In the genomic region with DNA sequence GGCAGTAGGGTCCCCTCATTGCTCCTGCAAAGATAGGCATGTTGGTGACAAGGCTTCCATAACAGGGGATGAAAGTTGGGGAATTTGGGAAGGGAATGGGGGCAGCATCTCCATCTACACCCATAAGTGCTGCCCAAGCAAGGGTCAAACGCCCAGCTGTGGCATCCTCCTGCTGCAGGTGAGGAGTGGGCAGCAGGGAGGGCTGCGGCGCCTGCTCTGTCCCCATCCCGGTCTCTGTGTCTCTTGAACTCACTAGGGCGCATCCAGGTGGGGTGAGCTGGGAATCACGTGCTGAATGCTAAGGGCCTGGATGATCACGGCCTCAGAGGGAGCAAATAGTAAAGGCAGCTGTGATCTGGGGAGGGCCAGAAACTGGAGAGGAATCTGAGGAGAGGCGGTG, we compare ENCODE assay signal across 24 cellular contexts. TPM values are rescaled to one million over a fixed set of nuclear protein-coding genes. Genes with fewer than 3 reads are reported as not detected.
DNase-seq lines count a peak whose midpoint lies in the region; ATAC-seq and TF ChIP-seq lines count a peak whose summit lies in the region.
"Had no signal": no experiment of that assay in that cellular context is flagged by ENCODE, and none has a peak within 500 bp of the region (broad histone marks: within the 10 kb centered on the region; RNA-seq: fewer than 3 reads in every experiment).

No MANE protein-coding gene starts in this region.

- H3K27me3 ChIP-seq in esophagus muscularis mucosa (no peaks in the 10 kb centered on the region), lung (ENCODE audit: control insufficient read depth, insufficient read depth) (no peaks in the 10 kb centered on the region), ovary (no peaks in the 10 kb centered on the region)
- H3K27me3 ChIP-seq: BLaER1 had no signal

- H3K36me3 ChIP-seq in esophagus muscularis mucosa (peaks cover 44 to 70% (median 65%) of the 10 kb centered on the region in 4 donors), lung (ENCODE audit: control insufficient read depth in 2 of 2, insufficient read depth in 2 of 2, low read length in 2 of 2) (peaks cover 5 to 48% of the 10 kb centered on the region in 2 donors), ovary (no peaks in the 10 kb centered on the region)
- H3K36me3 ChIP-seq: BE2C had no signal

- no peaks in the 10 kb centered on the region for H3K9me3 ChIP-seq in esophagus muscularis mucosa
- no peaks in the 10 kb centered on the region for H3K9me3 ChIP-seq in lung (ENCODE audit: control insufficient read depth in 2 of 2, insufficient read depth in 1 of 2, low read length in 1 of 2)
- H3K9me3 ChIP-seq in ovary, result no peaks in the 10 kb centered on the region
- H3K9me3 ChIP-seq: BE2C had no signal

- peak; percentile 43 for DNase-seq in activated CD4-positive, alpha-beta T cell treated with anti-CD3 and anti-CD28 coated beads, Interleukin-2, amount 10 ng/mL, durations not matched to agents 24 days and 14 days
- no peak for DNase-seq in activated CD4-positive, alpha-beta T cell treated with anti-CD3 and anti-CD28 coated beads for 48 hours
- peak; percentile 45 for DNase-seq in esophagus muscularis mucosa (ENCODE audit: extremely low spot score)
- peak; percentile 19 for DNase-seq in lung (ENCODE audit: low spot score)
- DNase-seq in ovary, result no peak
- DNase-seq in NCI-H2081 treated with DMSO at 0.1 percent for 48 hours (lab: John Stamatoyannopoulos, UW), result no peak
- DNase-seq: 8988T; ACHN; BE2C; C1 segment of cervical spinal cord; CD4-positive, alpha-beta memory T cell; CD4-positive, CD25-positive, alpha-beta regulatory T cell; CD8-positive, alpha-beta memory T cell; COR-L47; DMS 273 treated with DMSO at 0.1 percent for 48 hours; DMS153; DMS53; DMS79; DND-41; EL; GDM1 had no signal

- H3K9me3 Mint-ChIP-seq in activated CD4-positive, alpha-beta T cell treated with anti-CD3 and anti-CD28 coated beads, Interleukin-2, amount 10 ng/mL, durations not matched to agents 24 days and 14 days, result no peaks in the 10 kb centered on the region

- H3K4me3 Mint-ChIP-seq in activated CD4-positive, alpha-beta T cell treated with anti-CD3 and anti-CD28 coated beads, Interleukin-2, amount 10 ng/mL, durations not matched to agents 24 days and 14 days, result no peak overlapping the region
- H3K4me3 Mint-ChIP-seq: CD14-positive monocyte; CD4-positive, alpha-beta memory T cell; CD4-positive, CD25-positive, alpha-beta regulatory T cell; CD8-positive, alpha-beta memory T cell had no signal

- WGBS in esophagus muscularis mucosa, result 90% methylated on average over 8 of the region's 8 CpGs
- WGBS in lung, 2 donors, result 92 to 93% methylated on average over 8 of the region's 8 CpGs
- 87 to 90% (median 90%) methylated on average over 8 of the region's 8 CpGs for WGBS in ovary, 3 donors

- no peak for ATAC-seq in lung (ENCODE audit: insufficient read depth, low FRiP score)
- ATAC-seq: GM12878 had no signal

- H3K27me3 Mint-ChIP-seq in activated CD4-positive, alpha-beta T cell treated with anti-CD3 and anti-CD28 coated beads, Interleukin-2, amount 10 ng/mL, durations not matched to agents 24 days and 14 days, result no peaks in the 10 kb centered on the region
- H3K27me3 Mint-ChIP-seq: CD4-positive, alpha-beta memory T cell; CD4-positive, CD25-positive, alpha-beta regulatory T cell; CD8-positive, alpha-beta memory T cell had no signal

- no peak for TF ChIP-seq EP300 in esophagus muscularis mucosa (IDR thresholded peaks at IDR 0.05)
- TF ChIP-seq EP300 in ovary (IDR thresholded peaks at IDR 0.05), result no peak

- intact Hi-C loops in activated CD4-positive, alpha-beta T cell treated with anti-CD3 and anti-CD28 coated beads, Interleukin-2, amount 10 ng/mL, durations not matched to agents 24 days and 14 days (cut with micrococcal nuclease), result no loop called here
- intact Hi-C loops in esophagus muscularis mucosa (cut with DNase I), result no loop called here
- intact Hi-C loops in ovary (cut with DNase I), result no loop called here

- TF ChIP-seq POLR2A in esophagus muscularis mucosa (IDR thresholded peaks at IDR 0.05; ENCODE audit: low read depth), result no peak
- TF ChIP-seq POLR2A in ovary (IDR thresholded peaks at IDR 0.05), result no peak

- no peak for TF ChIP-seq CTCF in esophagus muscularis mucosa (IDR thresholded peaks at IDR 0.05)
- TF ChIP-seq CTCF in lung (IDR thresholded peaks at IDR 0.05; ENCODE audit: control extremely low read depth, extremely low read depth), result no peak
- no peak for TF ChIP-seq CTCF in ovary (IDR thresholded peaks at IDR 0.05)

- H3K4me3 ChIP-seq in esophagus muscularis mucosa, result no peak overlapping the region
- H3K4me3 ChIP-seq in lung, result no peak overlapping the region
- H3K4me3 ChIP-seq in ovary, result no peak overlapping the region
- H3K4me3 ChIP-seq: BLaER1, GM12878 had no signal

- no peak overlapping the region for H3K27ac Mint-ChIP-seq in activated CD4-positive, alpha-beta T cell treated with anti-CD3 and anti-CD28 coated beads, Interleukin-2, amount 10 ng/mL, durations not matched to agents 24 days and 14 days

- H3K36me3 Mint-ChIP-seq in activated CD4-positive, alpha-beta T cell treated with anti-CD3 and anti-CD28 coated beads, Interleukin-2, amount 10 ng/mL, durations not matched to agents 24 days and 14 days (ENCODE audit: low read depth), result peaks cover 43% of the 10 kb centered on the region

- H3K27ac ChIP-seq in esophagus muscularis mucosa (replicated peaks in 1 of 4), result no peak overlapping the region
- H3K27ac ChIP-seq in lung (ENCODE audit: low read depth in 1 of 2, low read length in 1 of 2), result no peak overlapping the region
- H3K27ac ChIP-seq in ovary, result no peak overlapping the region
- H3K27ac ChIP-seq: BLaER1 had no signal

- peaks cover 12 to 42% (median 40%) of the 10 kb centered on the region in 4 donors for H3K4me1 ChIP-seq in esophagus muscularis mucosa
- H3K4me1 ChIP-seq in lung (ENCODE audit: control insufficient read depth in 2 of 2, insufficient read depth in 2 of 2, low read length in 2 of 2), result peaks cover 0 to 5% of the 10 kb centered on the region in 2 donors
- H3K4me1 ChIP-seq in ovary (ENCODE audit: insufficient read depth), result no peaks in the 10 kb centered on the region
- H3K4me1 ChIP-seq: BE2C had no signal

- H3K4me1 Mint-ChIP-seq in activated CD4-positive, alpha-beta T cell treated with anti-CD3 and anti-CD28 coated beads, Interleukin-2, amount 10 ng/mL, durations not matched to agents 24 days and 14 days, result peaks cover 11% of the 10 kb centered on the region

RNA-seq across cellular contexts. Expression of a gene that starts 9.1 kb away (rescaled TPM):
- total RNA-seq in activated CD4-positive, alpha-beta T cell treated with anti-CD3 and anti-CD28 coated beads, Interleukin-2, amount 10 ng/mL, durations not matched to agents 24 days and 14 days, result 6.5 and 7.3 TPM in 2 replicates
- total RNA-seq in esophagus muscularis mucosa (10 to 100 TPM; 18.9 to 35.4 (median 22.3) TPM), lung (10 to 100 TPM; 16.5 to 48.2 TPM), ovary (10 to 100 TPM; 15.8 to 48.9 (median 24.5) TPM)
- polyA plus RNA-seq in lung (10 to 100 TPM; 27.7 to 28.0 TPM), ovary (10 to 100 TPM; 31.1 to 33.2 TPM)

RNA-seq across cellular contexts. Expression of a gene that starts 55.5 kb away (rescaled TPM):
- 3,406 and 3,483 TPM in 2 replicates for total RNA-seq in activated CD4-positive, alpha-beta T cell treated with anti-CD3 and anti-CD28 coated beads, Interleukin-2, amount 10 ng/mL, durations not matched to agents 24 days and 14 days
- total RNA-seq in esophagus muscularis mucosa (100 to 1,000 TPM; 336 to 628 (median 502) TPM), lung (1,000 to 10,000 TPM in 1 of 2 donors, 100 to 1,000 TPM in 1; 668 to 1,563 TPM), ovary (100 to 1,000 TPM; 358 to 625 (median 492) TPM)
- polyA plus RNA-seq in lung (1,000 to 10,000 TPM; 1,310 to 3,772 TPM), ovary (1,000 to 10,000 TPM in 1 of 2 donors, 100 to 1,000 TPM in 1; 680 to 2,036 TPM)

Comparison
In these comparisons a context has a peak if more than half of its experiments do, and no peak if none do; other contexts are left out.
1. DNase-seq: peak in activated CD4-positive, alpha-beta T cell treated with anti-CD3 and anti-CD28 coated beads, Interleukin-2, amount 10 ng/mL, durations not matched to agents 24 days and 14 days (single experiment), esophagus muscularis mucosa (single experiment) and lung (single experiment); none in activated CD4-positive, alpha-beta T cell treated with anti-CD3 and anti-CD28 coated beads for 48 hours (single experiment), ovary (0 of 5) and NCI-H2081 treated with DMSO at 0.1 percent for 48 hours (single experiment).